7 cellular contexts compared by ENCODE assay signal in the genomic region with DNA sequence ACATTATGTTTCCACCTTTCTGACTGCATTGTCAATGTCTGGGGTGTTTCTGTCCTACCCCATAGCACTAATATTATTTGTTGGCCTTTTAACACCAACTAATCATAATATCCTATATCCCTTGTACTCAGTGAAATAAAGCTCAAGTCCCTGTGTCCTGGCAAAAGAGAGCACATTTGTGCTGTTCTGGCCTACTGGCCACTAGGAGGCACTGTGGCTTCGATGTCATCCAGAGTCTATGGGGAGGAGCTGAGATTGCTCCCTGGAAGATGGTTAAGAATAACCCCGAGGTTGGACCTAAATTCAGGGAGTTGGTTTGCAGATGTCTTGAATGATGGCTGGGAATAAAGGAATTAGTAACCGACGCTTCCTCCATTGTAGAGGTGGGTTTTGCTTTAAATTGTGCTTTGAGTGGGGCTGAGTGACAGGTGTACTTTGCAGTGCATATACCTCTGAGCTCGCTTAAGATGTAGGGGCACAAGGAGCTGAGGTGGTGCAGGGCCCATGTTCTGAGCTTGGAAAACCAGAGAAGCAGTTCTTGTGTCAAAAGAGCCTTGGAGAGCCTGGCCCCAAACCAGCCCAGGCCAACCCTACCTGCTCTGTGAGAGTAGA.
DNase-seq lines count a peak whose midpoint lies in the region; ATAC-seq, FAIRE-seq and TF ChIP-seq lines count a peak whose summit lies in the region.

No MANE protein-coding gene starts in this region.

- no peaks in the 10 kb centered on the region for H3K36me3 Mint-ChIP-seq in WTC11
- no peaks in the 10 kb centered on the region for H3K36me3 Mint-ChIP-seq in natural killer cell treated with Interleukin-12 subunit alpha and Interleukin-12 subunit beta and Interleukin-15 and Interleukin-18, amount 100 ng/mL, for 72 hours

- H3K27ac Mint-ChIP-seq in WTC11: no peak overlapping the region
- H3K27ac Mint-ChIP-seq in natural killer cell treated with Interleukin-12 subunit alpha and Interleukin-12 subunit beta and Interleukin-15 and Interleukin-18, amount 100 ng/mL, for 72 hours: no peak overlapping the region

- H3K4me3 ChIP-seq in GM12864 (ENCODE audit: low read depth, low read length): no peak overlapping the region

- TF ChIP-seq CTCF in GM12864 (IDR thresholded peaks at IDR 0.05; ENCODE audit: low read depth, low read length, missing control alignments) (peak; percentile 94), WTC11 (IDR thresholded peaks at IDR 0.05) (peak; percentile 61)

- ATAC-seq in GM21528 (IDR thresholded peaks at IDR 0.05; ENCODE audit: low FRiP score, unreplicated experiment) (peak; percentile 91), WTC11 (peak; percentile 93)
- peak in 1 of 2 donors; percentile 77 for ATAC-seq in natural killer cell treated with Interleukin-12 subunit alpha and Interleukin-12 subunit beta and Interleukin-15 and Interleukin-18, amount 100 ng/mL, for 72 hours

- no peak overlapping the region for H3K4me3 Mint-ChIP-seq in WTC11
- no peak overlapping the region for H3K4me3 Mint-ChIP-seq in natural killer cell treated with Interleukin-12 subunit alpha and Interleukin-12 subunit beta and Interleukin-15 and Interleukin-18, amount 100 ng/mL, for 72 hours

- H3K9me3 Mint-ChIP-seq in WTC11: no peaks in the 10 kb centered on the region
- no peaks in the 10 kb centered on the region for H3K9me3 Mint-ChIP-seq in natural killer cell treated with Interleukin-12 subunit alpha and Interleukin-12 subunit beta and Interleukin-15 and Interleukin-18, amount 100 ng/mL, for 72 hours

- FAIRE-seq in frontal cortex (lab: Jason Lieb, UNC): no peak

- no peak for DNase-seq in GM12864 (ENCODE audit: low read depth)
- DNase-seq in HuH-7 (ENCODE audit: low spot score): peak; percentile 29
- DNase-seq in WTC11 (ENCODE audit: low spot score): peak; percentile 76
- peak; percentile 5 to 55 for DNase-seq in dermis microvascular lymphatic vessel endothelial cell (ENCODE audit: low read depth in 2 of 2)
- peak; percentile 64 for DNase-seq in natural killer cell treated with Interleukin-12 subunit alpha and Interleukin-12 subunit beta and Interleukin-15 and Interleukin-18, amount 100 ng/mL, for 72 hours (ENCODE audit: low spot score)
- no peak for DNase-seq in frontal cortex (ENCODE audit: low spot score in 2 of 2)

- POLR2A ChIA-PET in WTC11 (lab: Charles Lee): no interaction called here

- CTCF ChIA-PET in WTC11 (lab: Charles Lee): interaction anchor here (0.5 to 1.8 kb wide), 80 partner anchors 9 to 1327 kb away, joined by 3 to 61 read pairs (median 5); no protein-coding TSS in a partner anchor

- H3K4me1 Mint-ChIP-seq in WTC11: peaks cover 2% of the 10 kb centered on the region; the same call in 1 of the 2 replicates
- H3K4me1 Mint-ChIP-seq in natural killer cell treated with Interleukin-12 subunit alpha and Interleukin-12 subunit beta and Interleukin-15 and Interleukin-18, amount 100 ng/mL, for 72 hours (ENCODE audit: low read depth in 2 of 2): peaks cover 4 to 10% of the 10 kb centered on the region in 2 donors

- H3K27me3 Mint-ChIP-seq in WTC11 (ENCODE audit: low read depth): peaks cover 3% of the 10 kb centered on the region; the same call in 1 of the 2 replicates
- H3K27me3 Mint-ChIP-seq in natural killer cell treated with Interleukin-12 subunit alpha and Interleukin-12 subunit beta and Interleukin-15 and Interleukin-18, amount 100 ng/mL, for 72 hours: peaks cover 11 to 37% of the 10 kb centered on the region in 2 donors

TF ChIP-seq in WTC11, 78 proteins besides CTCF, POLR2A, EP300 and RAD21:
- TF ChIP-seq GABPB1 (CRISPR knock-in tag; IDR thresholded peaks at IDR 0.05) (no peak), TP53 (CRISPR knock-in tag; IDR thresholded peaks at IDR 0.05) (no peak), ZNF671 (CRISPR knock-in tag; IDR thresholded peaks at IDR 0.05) (no peak), SMAD4 (CRISPR knock-in tag; IDR thresholded peaks at IDR 0.05) (no peak), NR2C2 (CRISPR knock-in tag; IDR thresholded peaks at IDR 0.05) (no peak), KAT7 (CRISPR knock-in tag; IDR thresholded peaks at IDR 0.05; ENCODE audit: borderline replicate concordance) (no peak), GTF2I (CRISPR knock-in tag; conservative IDR thresholded peaks at IDR 0.05) (no peak), TEAD1 (CRISPR knock-in tag; IDR thresholded peaks at IDR 0.05) (no peak), ZNF396 (CRISPR knock-in tag; IDR thresholded peaks at IDR 0.05; ENCODE audit: borderline replicate concordance) (no peak), MYBL2 (CRISPR knock-in tag; IDR thresholded peaks at IDR 0.05) (no peak), JAZF1 (CRISPR knock-in tag; IDR thresholded peaks at IDR 0.05) (no peak)
- TF ChIP-seq, protein P1, sequence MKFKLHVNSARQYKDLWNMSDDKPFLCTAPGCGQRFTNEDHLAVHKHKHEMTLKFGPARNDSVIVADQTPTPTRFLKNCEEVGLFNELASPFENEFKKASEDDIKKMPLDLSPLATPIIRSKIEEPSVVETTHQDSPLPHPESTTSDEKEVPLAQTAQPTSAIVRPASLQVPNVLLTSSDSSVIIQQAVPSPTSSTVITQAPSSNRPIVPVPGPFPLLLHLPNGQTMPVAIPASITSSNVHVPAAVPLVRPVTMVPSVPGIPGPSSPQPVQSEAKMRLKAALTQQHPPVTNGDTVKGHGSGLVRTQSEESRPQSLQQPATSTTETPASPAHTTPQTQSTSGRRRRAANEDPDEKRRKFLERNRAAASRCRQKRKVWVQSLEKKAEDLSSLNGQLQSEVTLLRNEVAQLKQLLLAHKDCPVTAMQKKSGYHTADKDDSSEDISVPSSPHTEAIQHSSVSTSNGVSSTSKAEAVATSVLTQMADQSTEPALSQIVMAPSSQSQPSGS (CRISPR knock-in tag; IDR thresholded peaks at IDR 0.05; ENCODE audit: borderline replicate concordance, low read depth): no peak
- TF ChIP-seq, protein P2, sequence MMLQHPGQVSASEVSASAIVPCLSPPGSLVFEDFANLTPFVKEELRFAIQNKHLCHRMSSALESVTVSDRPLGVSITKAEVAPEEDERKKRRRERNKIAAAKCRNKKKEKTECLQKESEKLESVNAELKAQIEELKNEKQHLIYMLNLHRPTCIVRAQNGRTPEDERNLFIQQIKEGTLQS (CRISPR knock-in tag; conservative IDR thresholded peaks at IDR 0.05): no peak

Comparison
In these comparisons a context has a peak if more than half of its experiments do, and no peak if none do; other contexts are left out.
1. DNase-seq: peak in HuH-7 (single experiment), WTC11 (single experiment), dermis microvascular lymphatic vessel endothelial cell (2 of 2) and natural killer cell treated with Interleukin-12 subunit alpha and Interleukin-12 subunit beta and Interleukin-15 and Interleukin-18, amount 100 ng/mL, for 72 hours (single experiment); none in GM12864 (single experiment) and frontal cortex (0 of 2).